8 cellular contexts compared by ENCODE assay signal in genomic region chrX:153927686-153927935, GRCh38. TPM values are rescaled to one million over a fixed set of nuclear protein-coding genes. Genes with fewer than 3 reads are reported as not detected.
DNase-seq lines count a peak whose midpoint lies in the region; ATAC-seq and TF ChIP-seq lines count a peak whose summit lies in the region.

No MANE protein-coding gene starts in this region.

- in situ Hi-C loops in G401 (cut with HindIII; ENCODE audit: low sequenced_read_pairs), result no loop called here

- peak overlapping the region; percentile 95 for H3K27ac Mint-ChIP-seq in dendritic cell treated with granulocyte-macrophage colony-stimulating factor and Interleukin-4, amounts not matched to agents 40 ng/mL and 50 ng/mL, for 4 days
- H3K27ac Mint-ChIP-seq in natural killer cell, result peak overlapping the region; percentile 91 to 96

- H3K27ac ChIP-seq in KOPT-K1 (ENCODE audit: low read depth, low read length, poor library complexity, severe bottlenecking), result peak overlapping the region; percentile 100

- no peak for TF ChIP-seq CTCF in AG09309 (IDR thresholded peaks at IDR 0.05; ENCODE audit: control insufficient read depth, insufficient read depth, low read depth, low read length, missing control alignments)
- no peak for TF ChIP-seq CTCF in natural killer cell (IDR thresholded peaks at IDR 0.05)

- H3K4me3 Mint-ChIP-seq in dendritic cell treated with granulocyte-macrophage colony-stimulating factor and Interleukin-4, amounts not matched to agents 40 ng/mL and 50 ng/mL, for 4 days, result peak overlapping the region; percentile 85
- peak overlapping the region; percentile 85 for H3K4me3 Mint-ChIP-seq in natural killer cell

- DNase-seq in AG09309 (ENCODE audit: low read depth) (no peak), natural killer cell (no peak), AML-193 (lab: John Stamatoyannopoulos, UW) (no peak), G401 (ENCODE audit: low spot score) (no peak), A172 (ENCODE audit: low spot score) (no peak)

- no peaks in the 10 kb centered on the region for H3K9me3 ChIP-seq in KOPT-K1 (ENCODE audit: insufficient read depth, low read length, poor library complexity, severe bottlenecking)

- ATAC-seq in natural killer cell (peak in 1 of 3 donors; percentile 0), HG02970 (IDR thresholded peaks at IDR 0.05; ENCODE audit: low FRiP score, unreplicated experiment) (no peak)

- peaks cover 75% of the 10 kb centered on the region for H3K36me3 Mint-ChIP-seq in dendritic cell treated with granulocyte-macrophage colony-stimulating factor and Interleukin-4, amounts not matched to agents 40 ng/mL and 50 ng/mL, for 4 days (ENCODE audit: low read depth)
- no peaks in the 10 kb centered on the region for H3K36me3 Mint-ChIP-seq in natural killer cell

- no peaks in the 10 kb centered on the region for H3K27me3 Mint-ChIP-seq in dendritic cell treated with granulocyte-macrophage colony-stimulating factor and Interleukin-4, amounts not matched to agents 40 ng/mL and 50 ng/mL, for 4 days
- H3K27me3 Mint-ChIP-seq in natural killer cell (ENCODE audit: low read depth in 2 of 2), result no peaks in the 10 kb centered on the region

- intact Hi-C loops in dendritic cell treated with granulocyte-macrophage colony-stimulating factor and Interleukin-4, amounts not matched to agents 40 ng/mL and 50 ng/mL, for 4 days (cut with micrococcal nuclease), result no loop called here
- intact Hi-C loops in natural killer cell (cut with micrococcal nuclease), result loop anchor here (2.0 to 10.0 kb wide), 3 partner anchors 21 to 167 kb away; partner anchors contain the start of gene MECP2

- H3K36me3 ChIP-seq in KOPT-K1 (ENCODE audit: insufficient read depth, low read length), result peaks cover 33% of the 10 kb centered on the region

- peaks cover 59% of the 10 kb centered on the region for H3K4me1 Mint-ChIP-seq in dendritic cell treated with granulocyte-macrophage colony-stimulating factor and Interleukin-4, amounts not matched to agents 40 ng/mL and 50 ng/mL, for 4 days (ENCODE audit: low read depth)
- peaks cover 31 to 54% of the 10 kb centered on the region in 2 donors for H3K4me1 Mint-ChIP-seq in natural killer cell

- H3K4me3 ChIP-seq in AG09309 (ENCODE audit: control insufficient read depth, low read depth, low read length), result peak overlapping the region; percentile 63

- no peaks in the 10 kb centered on the region for H3K9me3 Mint-ChIP-seq in dendritic cell treated with granulocyte-macrophage colony-stimulating factor and Interleukin-4, amounts not matched to agents 40 ng/mL and 50 ng/mL, for 4 days
- no peaks in the 10 kb centered on the region for H3K9me3 Mint-ChIP-seq in natural killer cell

RNA-seq across cellular contexts. Expression of gene ARHGAP4, which starts 1.5 kb away (rescaled TPM):
- 100 to 1,000 TPM; 352 to 398 (median 384) TPM for total RNA-seq in natural killer cell
- total RNA-seq in G401 (2014; rRNA removed; shearing (Covaris generic)), result 55.7 and 62.6 TPM in 2 replicates
- 1.3 and 5.3 TPM in 2 replicates for total RNA-seq in A172 (2014; rRNA removed; shearing (Covaris generic))

RNA-seq across cellular contexts. Expression of gene NAA10, which starts 7.2 kb away (rescaled TPM):
- total RNA-seq in natural killer cell, result 10 to 100 TPM; 63.4 to 82.3 (median 73.1) TPM
- 136 and 159 TPM in 2 replicates for total RNA-seq in G401 (2014; rRNA removed; shearing (Covaris generic))
- total RNA-seq in A172 (2014; rRNA removed; shearing (Covaris generic)), result 210 and 249 TPM in 2 replicates

RNA-seq across cellular contexts. Expression of gene RENBP, which starts 16.8 kb away (rescaled TPM):
- 10 to 100 TPM; 14.3 to 17.1 (median 15.2) TPM for total RNA-seq in natural killer cell
- total RNA-seq in G401 (2014; rRNA removed; shearing (Covaris generic)), result 7.1 and 8.4 TPM in 2 replicates
- total RNA-seq in A172 (2014; rRNA removed; shearing (Covaris generic)), result 0.62 TPM in 2 replicates

RNA-seq across cellular contexts. Expression of gene AVPR2, which starts 23.1 kb away (rescaled TPM):
- total RNA-seq in natural killer cell, result not detected
- total RNA-seq in G401 (2014; rRNA removed; shearing (Covaris generic)), result 0.25 TPM in 1 of 2 replicates, not detected in the other
- total RNA-seq in A172 (2014; rRNA removed; shearing (Covaris generic)), result 2.0 and 2.6 TPM in 2 replicates

RNA-seq across cellular contexts. Expression of gene L1CAM, which starts 41.6 kb away (rescaled TPM):
- total RNA-seq in natural killer cell, result under 1 TPM in 2 of 3 donors, not detected in 1; 0.23 to 0.98 TPM
- 31.3 and 34.0 TPM in 2 replicates for total RNA-seq in G401 (2014; rRNA removed; shearing (Covaris generic))
- 77.7 and 94.0 TPM in 2 replicates for total RNA-seq in A172 (2014; rRNA removed; shearing (Covaris generic))
